ENCODE assay signal across 8 cellular contexts in genomic region chr5:139543423-139543991, GRCh38. TPM values are rescaled to one million over a fixed set of nuclear protein-coding genes. Genes with fewer than 3 reads are reported as not detected.
DNase-seq lines count a peak whose midpoint lies in the region; ATAC-seq, FAIRE-seq and TF ChIP-seq lines count a peak whose summit lies in the region.

No MANE protein-coding gene starts in this region.

- H3K4me1 ChIP-seq in astrocyte (ENCODE audit: insufficient read depth, low read length) (no peaks in the 10 kb centered on the region), iPS-20b (ENCODE audit: insufficient read depth, low read length) (peaks cover 9% of the 10 kb centered on the region; the same call in 1 of the 2 replicates)

- no peaks in the 10 kb centered on the region for H3K27me3 ChIP-seq in astrocyte (ENCODE audit: insufficient read depth, low read length)
- H3K27me3 ChIP-seq in iPS-20b (ENCODE audit: insufficient read depth, low read length): no peaks in the 10 kb centered on the region

- H4K20me1 ChIP-seq in astrocyte (ENCODE audit: insufficient read depth, low read length): no peaks in the 10 kb centered on the region

- no peak overlapping the region for H3K27ac ChIP-seq in astrocyte (ENCODE audit: low read depth, low read length)
- no peak overlapping the region for H3K27ac ChIP-seq in iPS-20b (ENCODE audit: low read length)

- peaks cover 2% of the 10 kb centered on the region for H3K36me3 Mint-ChIP-seq in astrocyte (ENCODE audit: low read depth, unreplicated experiment)

- ATAC-seq in GM18907 (IDR thresholded peaks at IDR 0.05; ENCODE audit: unreplicated experiment): peak; percentile 86
- ATAC-seq in HG02943 (IDR thresholded peaks at IDR 0.05; ENCODE audit: low read depth, unreplicated experiment): peak; percentile 90
- peak; percentile 38; the same call in 1 of the 3 replicates for ATAC-seq in SK-N-SH treated with all-trans-retinoic acid at 6 μM for 48 hours

- H3K27me3 Mint-ChIP-seq in astrocyte (ENCODE audit: low read depth, unreplicated experiment): no peaks in the 10 kb centered on the region

- H3K27ac Mint-ChIP-seq in astrocyte (ENCODE audit: unreplicated experiment): no peak overlapping the region

- H2AFZ ChIP-seq in astrocyte (ENCODE audit: low read depth, low read length): peak overlapping the region; percentile 90

- peak overlapping the region; percentile 74 for H3K4me2 ChIP-seq in astrocyte (ENCODE audit: low read length)

- H3K4me3 ChIP-seq in astrocyte (ENCODE audit: insufficient read depth, low read depth, low read length) (no peak overlapping the region), iPS-20b (ENCODE audit: low read length) (peak overlapping the region; percentile 59)

- TF ChIP-seq CTCF in astrocyte (IDR thresholded peaks at IDR 0.05; ENCODE audit: insufficient read depth, low read depth, low read length) (no peak), D721Med (IDR thresholded peaks at IDR 0.05; ENCODE audit: insufficient read depth, missing control alignments) (no peak)

- H3K4me3 Mint-ChIP-seq in astrocyte (ENCODE audit: unreplicated experiment): no peak overlapping the region

- no peaks in the 10 kb centered on the region for H3K36me3 ChIP-seq in astrocyte (ENCODE audit: insufficient read depth, low read length)
- no peaks in the 10 kb centered on the region for H3K36me3 ChIP-seq in iPS-20b (ENCODE audit: insufficient read depth, low read depth, low read length)

- H3K9me3 ChIP-seq in astrocyte (ENCODE audit: insufficient read depth, low read depth, low read length) (no peaks in the 10 kb centered on the region), iPS-20b (ENCODE audit: insufficient read depth, low read depth, low read length) (no peaks in the 10 kb centered on the region)

- DNase-seq in astrocyte (ENCODE audit: low read depth) (peak; percentile 18), D721Med (ENCODE audit: insufficient read length, low spot score) (no peak), NCI-H2029 (lab: John Stamatoyannopoulos, UW) (no peak)
- peak; percentile 32 for DNase-seq in stimulated activated CD4-positive, alpha-beta T cell treated with anti-CD3 and anti-CD28 coated beads, Interleukin-12 subunit alpha, Interleukin-12 subunit beta, amount 100 ng/mL, for 4 hours

- H3K79me2 ChIP-seq in astrocyte (ENCODE audit: insufficient read depth, low read length): no peaks in the 10 kb centered on the region

- H3K9me3 Mint-ChIP-seq in astrocyte (ENCODE audit: unreplicated experiment): peaks cover 5% of the 10 kb centered on the region

- no peak overlapping the region for H3K9ac ChIP-seq in astrocyte (ENCODE audit: low read length)
- peak overlapping the region; percentile 52; the same call in 1 of the 2 replicates for H3K9ac ChIP-seq in iPS-20b (ENCODE audit: low read depth, low read length)

- FAIRE-seq in astrocyte (lab: Jason Lieb, UNC) (no peak), D721Med (lab: Jason Lieb, UNC) (no peak)

- H3K4me1 Mint-ChIP-seq in astrocyte (ENCODE audit: low read depth, unreplicated experiment): peaks cover 3% of the 10 kb centered on the region

TF ChIP-seq in SK-N-SH treated with all-trans-retinoic acid at 6 μM for 48 hours, 23 proteins besides CTCF, POLR2A, EP300 and RAD21:
- TF ChIP-seq ZNF70 (CRISPR knock-in tag; IDR thresholded peaks at IDR 0.05): no peak
- no peak for TF ChIP-seq PATZ1 (CRISPR knock-in tag; IDR thresholded peaks at IDR 0.05; ENCODE audit: borderline replicate concordance)

RNA-seq across cellular contexts. Expression of gene UBE2D2, which starts 17.6 kb away (rescaled TPM):
- total RNA-seq in astrocyte: 161 and 169 TPM in 2 replicates

Comparison
In these comparisons a context has a peak if more than half of its experiments do, and no peak if none do; other contexts are left out.
1. ATAC-seq: peak in every context shown above with its lines; median percentile 90 in HG02943; 86 in GM18907; 38 in SK-N-SH treated with all-trans-retinoic acid at 6 μM for 48 hours.
2. DNase-seq: peak in astrocyte (single experiment) and stimulated activated CD4-positive, alpha-beta T cell treated with anti-CD3 and anti-CD28 coated beads, Interleukin-12 subunit alpha, Interleukin-12 subunit beta, amount 100 ng/mL, for 4 hours (single experiment); none in D721Med (single experiment) and NCI-H2029 (single experiment).